In genomic region chr1:175097361-175097760, GRCh38 we compare ENCODE assay signal across 6 cellular contexts. TPM values are rescaled to one million over a fixed set of nuclear protein-coding genes. Genes with fewer than 3 reads are reported as not detected.
"Had no signal": no experiment of that assay in that cellular context is flagged by ENCODE, and none has a peak within 500 bp of the region (broad histone marks: within the 10 kb centered on the region; RNA-seq: fewer than 3 reads in every experiment).

No MANE protein-coding gene starts in this region.

- ATAC-seq: HepG2 had no signal

- H2AFZ ChIP-seq: GM23248 had no signal

- H3K9ac ChIP-seq: GM23248 had no signal

- H3K4me3 Mint-ChIP-seq: H9, IgD-negative memory B cell had no signal

- DNase-seq: GM23248, H9, HCEC 1CT had no signal

- H3K27ac Mint-ChIP-seq: IgD-negative memory B cell had no signal

- H3K27ac ChIP-seq: GM23248, HL-60 had no signal

- H3K4me3 ChIP-seq: GM23248 had no signal

RNA-seq across cellular contexts. Expression of gene TNN, which starts 29.7 kb away (rescaled TPM):
- total RNA-seq: GM23248, HepG2 had no signal
- polyA plus RNA-seq: GM23248, HepG2, IgD-negative memory B cell had no signal
